ENCODE assay signal across 16 cellular contexts in the genomic region with DNA sequence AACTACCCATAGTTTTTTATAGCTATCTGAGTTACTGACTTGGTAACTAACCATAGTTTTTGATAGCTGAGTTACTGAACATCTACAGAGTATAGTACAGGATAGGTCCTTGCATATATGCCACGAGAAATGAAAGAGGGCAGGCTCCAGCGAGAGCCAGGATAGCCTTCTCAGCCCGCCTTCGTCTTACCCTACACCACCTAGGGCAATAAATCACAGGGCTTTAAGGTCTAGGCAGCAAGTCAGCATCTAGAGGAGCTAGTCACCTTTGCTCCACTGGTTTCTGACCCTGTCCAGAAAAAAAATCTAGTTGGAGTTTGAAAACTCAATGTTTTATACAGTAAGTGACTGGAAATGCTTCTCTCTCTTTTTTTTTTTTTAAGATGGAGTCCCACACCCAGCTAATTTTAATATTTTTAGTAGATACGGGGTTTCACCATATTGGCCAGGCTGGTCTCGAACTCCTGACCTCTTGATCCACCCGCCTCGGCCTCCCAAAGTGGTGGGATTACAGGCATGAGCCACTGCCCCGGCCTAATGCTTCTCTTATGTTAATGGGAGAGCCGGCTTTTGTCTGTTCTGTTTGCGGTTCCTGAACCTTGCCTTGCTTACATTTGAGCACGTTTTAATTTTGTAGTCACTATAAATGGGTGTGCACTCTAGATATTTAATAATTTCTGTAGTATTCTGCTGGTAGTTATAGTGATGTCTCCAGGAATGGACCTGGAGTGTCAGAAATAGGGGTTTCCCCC. TPM values are rescaled to one million over a fixed set of nuclear protein-coding genes. Genes with fewer than 3 reads are reported as not detected.
DNase-seq lines count a peak whose midpoint lies in the region; ATAC-seq, FAIRE-seq and TF ChIP-seq lines count a peak whose summit lies in the region.
"Had no signal": no experiment of that assay in that cellular context is flagged by ENCODE, and none has a peak within 500 bp of the region (broad histone marks: within the 10 kb centered on the region; RNA-seq: fewer than 3 reads in every experiment).

No MANE protein-coding gene starts in this region.

- H3K9me1 ChIP-seq in K562 (ENCODE audit: control insufficient read depth, insufficient read depth, low read length): peaks cover 3% of the 10 kb centered on the region

- H3K4me1 ChIP-seq in K562 (replicated peaks in 1 of 2; ENCODE audit: control insufficient read depth in 2 of 2, insufficient read depth in 2 of 2, low read length in 2 of 2) (peaks cover 20 to 23% of the 10 kb centered on the region in 2 experiments), mesodermal cell (ENCODE audit: control insufficient read depth, insufficient read depth, low read length, poor library complexity, severe bottlenecking) (peaks cover 18% of the 10 kb centered on the region)

- no peak for TF ChIP-seq RAD21 in K562 (CRISPR knock-in tag; conservative IDR thresholded peaks at IDR 0.05 in 1 of 2, IDR thresholded peaks at IDR 0.05 in 1 of 2)

- H3K4me3 Mint-ChIP-seq in activated naive CD8-positive, alpha-beta T cell: peak overlapping the region; percentile 58
- H3K4me3 Mint-ChIP-seq in activated naive CD8-positive, alpha-beta T cell treated with anti-CD3 and anti-CD28 coated beads, Interleukin-2, amount 50 U/mL, for 24 hours: no peak overlapping the region

- in situ Hi-C loops in K562 (cut with MboI): loop anchor here (25.0 kb wide), 1 partner anchor 1877 kb away; no protein-coding TSS in a partner anchor

- no peak overlapping the region for H2AFZ ChIP-seq in K562 (ENCODE audit: low read depth, low read length)

- POLR2A ChIA-PET in K562 (lab: Yijun Ruan, JAX): no interaction called here

- intact Hi-C loops in K562 (cut with micrococcal nuclease): no loop called here

- CTCF ChIA-PET in K562 (lab: Yijun Ruan, JAX; ENCODE audit: low intra/inter-chr PET ratio): no interaction called here

- no peak for TF ChIP-seq CTCF in K562 (IDR thresholded peaks at IDR 0.05 in 2 of 3, conservative IDR thresholded peaks at IDR 0.05 in 1 of 3; ENCODE audit: insufficient read depth in 2 of 3, low read depth in 1 of 3, low read length in 3 of 3)

- FAIRE-seq in K562 (lab: Jason Lieb, UNC): no peak

- no peak overlapping the region for H3K4me3 ChIP-seq in K562
- no peak overlapping the region for H3K4me3 ChIP-seq in mesodermal cell (ENCODE audit: extremely low read depth, insufficient read depth, low read length, poor library complexity, severe bottlenecking)
- H3K4me3 ChIP-seq: tibial artery had no signal

- H3K9me3 ChIP-seq in K562 (replicated peaks; ENCODE audit: control insufficient read depth, insufficient read depth, low read depth, low read length) (no peaks in the 10 kb centered on the region), mesodermal cell (ENCODE audit: control insufficient read depth, low read length) (no peaks in the 10 kb centered on the region)
- H3K9me3 ChIP-seq: tibial artery had no signal

- DNase-seq in activated naive CD8-positive, alpha-beta T cell treated with anti-CD3 and anti-CD28 coated beads, Interleukin-2, amount 50 U/mL, for 24 hours: no peak
- DNase-seq in K562 (ENCODE audit: extremely low read depth in 1 of 4, low spot score in 3 of 4): no peak
- DNase-seq in NCI-H2227 treated with DMSO at 0.1 percent for 48 hours (lab: John Stamatoyannopoulos, UW): no peak
- DNase-seq in left lobe of liver (ENCODE audit: low spot score): no peak
- no peak for DNase-seq in kidney glomerular epithelial cell (lab: John Stamatoyannopoulos, UW)
- DNase-seq: effector CD8-positive, alpha-beta T cell; GDM1; head of caudate nucleus; T1000; tibial artery had no signal

- no peak for TF ChIP-seq POLR2A in K562 (conservative IDR thresholded peaks at IDR 0.05)

- H4K20me1 ChIP-seq in K562 (replicated peaks; ENCODE audit: control insufficient read depth, insufficient read depth, low read length): peaks cover 17% of the 10 kb centered on the region

- H3K36me3 ChIP-seq in K562 (ENCODE audit: control insufficient read depth, insufficient read depth, low read length) (peaks cover 50% of the 10 kb centered on the region), mesodermal cell (ENCODE audit: control insufficient read depth, insufficient read depth, low read length) (peaks cover 47% of the 10 kb centered on the region)

- peak overlapping the region; percentile 46 for H3K27ac Mint-ChIP-seq in activated naive CD8-positive, alpha-beta T cell
- no peak overlapping the region for H3K27ac Mint-ChIP-seq in activated naive CD8-positive, alpha-beta T cell treated with anti-CD3 and anti-CD28 coated beads, Interleukin-2, amount 50 U/mL, for 24 hours

- H3K27ac ChIP-seq in K562 (ENCODE audit: extremely low read depth, low read depth, low read length): no peak overlapping the region
- peak overlapping the region; percentile 49 for H3K27ac ChIP-seq in mesodermal cell (ENCODE audit: low read depth, low read length, severe bottlenecking)

- H3K9me3 Mint-ChIP-seq in activated naive CD8-positive, alpha-beta T cell (ENCODE audit: low read depth): no peaks in the 10 kb centered on the region
- no peaks in the 10 kb centered on the region for H3K9me3 Mint-ChIP-seq in activated naive CD8-positive, alpha-beta T cell treated with anti-CD3 and anti-CD28 coated beads, Interleukin-2, amount 50 U/mL, for 24 hours

- peaks cover 2% of the 10 kb centered on the region for H3K36me3 Mint-ChIP-seq in activated naive CD8-positive, alpha-beta T cell
- peaks cover 27% of the 10 kb centered on the region for H3K36me3 Mint-ChIP-seq in activated naive CD8-positive, alpha-beta T cell treated with anti-CD3 and anti-CD28 coated beads, Interleukin-2, amount 50 U/mL, for 24 hours (ENCODE audit: low read depth)

- no peak for ATAC-seq in activated naive CD8-positive, alpha-beta T cell treated with anti-CD3 and anti-CD28 coated beads, Interleukin-2, amount 50 U/mL, for 24 hours
- no peak for ATAC-seq in K562
- ATAC-seq in left lobe of liver: no peak
- no peak for ATAC-seq in HG03097 (IDR thresholded peaks at IDR 0.05; ENCODE audit: low FRiP score, unreplicated experiment)

- BruUV-seq in K562 (replicated peaks; lab: Mats Ljungman, UMichigan): no TSS peak

- TF ChIP-seq EP300 in K562 (IDR thresholded peaks at IDR 0.05; ENCODE audit: low read length): no peak

- H3K27me3 Mint-ChIP-seq in activated naive CD8-positive, alpha-beta T cell: no peaks in the 10 kb centered on the region
- no peaks in the 10 kb centered on the region for H3K27me3 Mint-ChIP-seq in activated naive CD8-positive, alpha-beta T cell treated with anti-CD3 and anti-CD28 coated beads, Interleukin-2, amount 50 U/mL, for 24 hours

- H3K27me3 ChIP-seq in K562 (ENCODE audit: control insufficient read depth in 2 of 2, insufficient read depth in 2 of 2, low read length in 2 of 2): no peaks in the 10 kb centered on the region
- H3K27me3 ChIP-seq: tibial artery had no signal

- peaks cover 89% of the 10 kb centered on the region for H3K79me2 ChIP-seq in K562 (ENCODE audit: control insufficient read depth, insufficient read depth, low read length)

- H3K4me1 Mint-ChIP-seq in activated naive CD8-positive, alpha-beta T cell (ENCODE audit: low read depth): peaks cover 62% of the 10 kb centered on the region
- H3K4me1 Mint-ChIP-seq in activated naive CD8-positive, alpha-beta T cell treated with anti-CD3 and anti-CD28 coated beads, Interleukin-2, amount 50 U/mL, for 24 hours: peaks cover 46% of the 10 kb centered on the region

- no peak overlapping the region; a peak in 1 of 4 replicates for H3K9ac ChIP-seq in K562 (ENCODE audit: insufficient read depth in 1 of 2, low read depth in 2 of 2, low read length in 2 of 2)

- 84% methylated on average over 12 of the region's 12 CpGs for WGBS in K562 (ENCODE audit: insufficient coverage, low coverage, missing lambda C conversion rate)
- WGBS in mesodermal cell (ENCODE audit: insufficient coverage in 2 of 2), 2 experiments: 71 to 76% methylated on average over 8 to 9 of the region's 12 CpGs

- no peak overlapping the region for H3K4me2 ChIP-seq in K562 (ENCODE audit: insufficient read depth, low read length)

RNA-seq across cellular contexts. Expression of a gene that starts 2.8 kb away (rescaled TPM):
- 75.3 and 78.0 TPM in 2 replicates for total RNA-seq in K562 (2011; cell fraction: chromatin; rRNA removed; ENCODE audit: low replicate concordance)
- total RNA-seq in K562 (2011; cell fraction: nucleolus; rRNA removed): 63.4 and 72.2 TPM in 2 replicates
- total RNA-seq in K562 (2011; cell fraction: nucleoplasm; rRNA removed): 65.4 and 88.9 TPM in 2 replicates
- total RNA-seq in K562 (2014; rRNA removed) (42.8 and 45.0 TPM in 2 replicates), K562 (2014; rRNA removed; fragmentation: Illumina TruSeq; extraction: Trizol) (62.5 and 81.4 TPM in 2 replicates), K562 (2015; rRNA removed; fragmentation: Illumina TruSeq; extraction: Trizol) (58.1 and 60.4 TPM in 2 replicates), K562 (2021) (53.5 and 58.2 TPM in 2 replicates), left lobe of liver (17.5 TPM)
- polyA plus RNA-seq in K562 (2011; rRNA removed) (54.1 and 71.9 TPM in 2 replicates), K562 (2014; fragmentation: Illumina TruSeq; extraction: Trizol) (82.6 and 82.8 TPM in 2 replicates), K562 (2014; fragmentation: Nextera tagmentation; extraction: Ambion mirVana) (10 to 100 TPM; 55.2 to 57.7 TPM), K562 (2014; rRNA removed) (61.8 and 70.5 TPM in 2 replicates)
- polyA plus RNA-seq in K562 (2011; cell fraction: cytosol; rRNA removed): 40.6 and 58.1 TPM in 2 replicates
- 15.7 and 17.1 TPM in 2 replicates for polyA plus RNA-seq in K562 (2011; cell fraction: nucleus; rRNA removed)
- 48.1 and 54.2 TPM in 2 replicates for polyA plus RNA-seq in K562 (2012)
- polyA minus RNA-seq in K562 (2011; rRNA and poly(A)+ RNA removed): 60.9 and 80.5 TPM in 2 replicates
- polyA minus RNA-seq in K562 (2011; cell fraction: cytosol; rRNA and poly(A)+ RNA removed): 24.8 and 28.9 TPM in 2 replicates
- polyA minus RNA-seq in K562 (2011; cell fraction: nucleus; rRNA and poly(A)+ RNA removed): 15.1 and 30.1 TPM in 2 replicates
- 60.5 TPM for polyA plus RNA-seq in mesodermal cell (2013, experiment 1 of 2)
- 56.7 TPM for polyA plus RNA-seq in mesodermal cell (2013, experiment 2 of 2)

RNA-seq across cellular contexts. Expression of a gene that starts 5.5 kb away (rescaled TPM):
- 41.3 and 80.1 TPM in 2 replicates for total RNA-seq in K562 (2011; cell fraction: chromatin; rRNA removed; ENCODE audit: low replicate concordance)
- total RNA-seq in K562 (2011; cell fraction: nucleolus; rRNA removed): 24.1 and 31.0 TPM in 2 replicates
- total RNA-seq in K562 (2011; cell fraction: nucleoplasm; rRNA removed): 37.2 and 45.2 TPM in 2 replicates
- total RNA-seq in K562 (2014; rRNA removed) (23.6 and 29.6 TPM in 2 replicates), K562 (2014; rRNA removed; fragmentation: Illumina TruSeq; extraction: Trizol) (41.3 and 50.3 TPM in 2 replicates), K562 (2015; rRNA removed; fragmentation: Illumina TruSeq; extraction: Trizol) (44.8 and 48.1 TPM in 2 replicates), K562 (2021) (30.5 and 36.3 TPM in 2 replicates), left lobe of liver (14.5 TPM)
- polyA plus RNA-seq in K562 (2011; rRNA removed) (33.6 and 40.4 TPM in 2 replicates), K562 (2014; fragmentation: Illumina TruSeq; extraction: Trizol) (47.0 and 51.3 TPM in 2 replicates), K562 (2014; fragmentation: Nextera tagmentation; extraction: Ambion mirVana) (10 to 100 TPM in 1 of 2 experiments, 1 to 10 TPM in 1; 9.6 to 18.5 TPM), K562 (2014; rRNA removed) (42.1 and 45.9 TPM in 2 replicates)
- polyA plus RNA-seq in K562 (2011; cell fraction: cytosol; rRNA removed): 16.5 and 29.7 TPM in 2 replicates
- polyA plus RNA-seq in K562 (2011; cell fraction: nucleus; rRNA removed): 29.1 and 36.3 TPM in 2 replicates
- 31.3 and 37.2 TPM in 2 replicates for polyA plus RNA-seq in K562 (2012)
- 50.0 and 52.1 TPM in 2 replicates for polyA minus RNA-seq in K562 (2011; rRNA and poly(A)+ RNA removed)
- polyA minus RNA-seq in K562 (2011; cell fraction: cytosol; rRNA and poly(A)+ RNA removed): 14.5 and 24.4 TPM in 2 replicates
- polyA minus RNA-seq in K562 (2011; cell fraction: nucleus; rRNA and poly(A)+ RNA removed): 22.6 and 35.7 TPM in 2 replicates
- 22.9 TPM for polyA plus RNA-seq in mesodermal cell (2013, experiment 1 of 2)
- 26.1 TPM for polyA plus RNA-seq in mesodermal cell (2013, experiment 2 of 2)

RNA-seq across cellular contexts. Expression of a gene that starts 58.5 kb away (rescaled TPM):
- not detected in 2 replicates for total RNA-seq in K562 (2011; cell fraction: chromatin; rRNA removed; ENCODE audit: low replicate concordance)
- not detected in 2 replicates for total RNA-seq in K562 (2011; cell fraction: nucleolus; rRNA removed)
- not detected in 2 replicates for total RNA-seq in K562 (2011; cell fraction: nucleoplasm; rRNA removed)
- not detected in 2 replicates for total RNA-seq in K562 (2014; rRNA removed)
- total RNA-seq in K562 (2014; rRNA removed; fragmentation: Illumina TruSeq; extraction: Trizol): not detected in 2 replicates
- not detected in 2 replicates for total RNA-seq in K562 (2015; rRNA removed; fragmentation: Illumina TruSeq; extraction: Trizol)
- total RNA-seq in K562 (2021): not detected in 2 replicates
- not detected in 2 replicates for polyA plus RNA-seq in K562 (2011; rRNA removed)
- not detected in 2 replicates for polyA plus RNA-seq in K562 (2011; cell fraction: cytosol; rRNA removed)
- not detected in 2 replicates for polyA plus RNA-seq in K562 (2011; cell fraction: nucleus; rRNA removed)
- polyA plus RNA-seq in K562 (2012): not detected in 2 replicates
- polyA plus RNA-seq in K562 (2014; fragmentation: Illumina TruSeq; extraction: Trizol): not detected in 2 replicates
- not detected for polyA plus RNA-seq in K562 (2014; fragmentation: Nextera tagmentation; extraction: Ambion mirVana)
- not detected in 2 replicates for polyA plus RNA-seq in K562 (2014; rRNA removed)
- not detected in 2 replicates for polyA minus RNA-seq in K562 (2011; rRNA and poly(A)+ RNA removed)
- not detected in 2 replicates for polyA minus RNA-seq in K562 (2011; cell fraction: cytosol; rRNA and poly(A)+ RNA removed)
- not detected in 2 replicates for polyA minus RNA-seq in K562 (2011; cell fraction: nucleus; rRNA and poly(A)+ RNA removed)
- not detected for polyA plus RNA-seq in mesodermal cell (2013, experiment 1 of 2)
- polyA plus RNA-seq in mesodermal cell (2013, experiment 2 of 2): not detected
- not detected for total RNA-seq in left lobe of liver
- total RNA-seq: aorta, mononuclear cell, skeletal muscle tissue had no signal
- polyA plus RNA-seq: aorta had no signal
